23 cellular contexts compared by ENCODE assay signal in genomic region chr1:234565132-234565531, GRCh38. TPM values are rescaled to one million over a fixed set of nuclear protein-coding genes. Genes with fewer than 3 reads are reported as not detected.
A peak's percentile ranks its signal among the peaks of the same experiment; 100 is the strongest.
DNase-seq lines count a peak whose midpoint lies in the region; ATAC-seq, FAIRE-seq and TF ChIP-seq lines count a peak whose summit lies in the region.
"Had no signal": no experiment of that assay in that cellular context is flagged by ENCODE, and none has a peak within 500 bp of the region (broad histone marks: within the 10 kb centered on the region; RNA-seq: fewer than 3 reads in every experiment).

No MANE protein-coding gene starts in this region.

- H3K36me3 ChIP-seq in K562 (ENCODE audit: control insufficient read depth, insufficient read depth, low read length) (no peaks in the 10 kb centered on the region), keratinocyte (ENCODE audit: control insufficient read depth in 2 of 2, extremely low read depth in 1 of 2, insufficient read depth in 2 of 2, low read length in 2 of 2) (no peaks in the 10 kb centered on the region), suprapubic skin (no peaks in the 10 kb centered on the region), Peyer's patch (no peaks in the 10 kb centered on the region)
- H3K36me3 ChIP-seq: neural progenitor cell, SJCRH30, tibial nerve had no signal

- H3K4me2 ChIP-seq in K562 (ENCODE audit: insufficient read depth, low read length): no peak overlapping the region
- peak overlapping the region; percentile 80 for H3K4me2 ChIP-seq in keratinocyte (ENCODE audit: control insufficient read depth, extremely low read depth, insufficient read depth, low read depth, low read length)
- H3K4me2 ChIP-seq: neural progenitor cell had no signal

- H4K20me1 ChIP-seq in K562 (replicated peaks; ENCODE audit: control insufficient read depth, insufficient read depth, low read length) (no peaks in the 10 kb centered on the region), keratinocyte (ENCODE audit: control insufficient read depth, extremely low read depth, insufficient read depth, low read length) (no peaks in the 10 kb centered on the region)

- POLR2A ChIA-PET in K562 (lab: Yijun Ruan, JAX): interaction anchor here (0.9 to 1.6 kb wide), 5 partner anchors 9 to 26 kb away, joined by 3 to 7 read pairs (median 5); no protein-coding TSS in a partner anchor

- H3K9ac ChIP-seq in K562 (ENCODE audit: insufficient read depth in 1 of 2, low read depth in 2 of 2, low read length in 2 of 2) (no peak overlapping the region), keratinocyte (ENCODE audit: control insufficient read depth, extremely low read depth, insufficient read depth, low read length) (peak overlapping the region; percentile 50)
- H3K9ac ChIP-seq: neural progenitor cell had no signal

- H3K79me2 ChIP-seq in K562 (ENCODE audit: control insufficient read depth, insufficient read depth, low read length): no peaks in the 10 kb centered on the region
- no peaks in the 10 kb centered on the region for H3K79me2 ChIP-seq in keratinocyte (ENCODE audit: control insufficient read depth, insufficient read depth, low read length)

- no TSS peak for BruUV-seq in K562 (replicated peaks; lab: Mats Ljungman, UMichigan)

- no peaks in the 10 kb centered on the region for H3K9me1 ChIP-seq in K562 (ENCODE audit: control insufficient read depth, insufficient read depth, low read length)
- no peaks in the 10 kb centered on the region for H3K9me1 ChIP-seq in keratinocyte (ENCODE audit: control insufficient read depth, extremely low read depth, insufficient read depth, low read length)

- no peak for TF ChIP-seq EP300 in K562 (IDR thresholded peaks at IDR 0.05; ENCODE audit: low read length)
- TF ChIP-seq EP300 in suprapubic skin (IDR thresholded peaks at IDR 0.05): no peak

- DNase-seq in NCI-H82 (lab: John Stamatoyannopoulos, UW) (peak; percentile 20), NCI-H82 treated with DMSO at 0.1 percent for 48 hours (lab: John Stamatoyannopoulos, UW; ENCODE audit: unreplicated experiment) (no peak), K562 (ENCODE audit: extremely low read depth in 1 of 4, low spot score in 3 of 4) (no peak), keratinocyte (ENCODE audit: low read depth, low spot score) (no peak), suprapubic skin (ENCODE audit: low spot score in 2 of 2) (no peak), G401 (ENCODE audit: low spot score) (no peak), Peyer's patch (no peak)
- DNase-seq: activated CD4-positive, alpha-beta T cell treated with anti-CD3 and anti-CD28 coated beads, Interleukin-2, amount 50 U/mL, for 4 hours; activated gamma-delta T cell; AML-193; CD8-positive, alpha-beta memory T cell; KBM-7; NCI-H187; NCI-H748 treated with DMSO at 0.1 percent for 48 hours; SJCRH30; stimulated activated CD4-positive, alpha-beta T cell treated with anti-CD3 and anti-CD28 coated beads, Interleukin-4, amount 100 ng/mL, for 4 hours; stimulated activated naive CD8-positive, alpha-beta T cell treated with anti-CD3 and anti-CD28 coated beads, Interleukin-15, amount 100 ng/mL, for 72 hours; T-helper 17 cell had no signal

- intact Hi-C loops in K562 (cut with micrococcal nuclease): no loop called here

- TF ChIP-seq CTCF in K562 (IDR thresholded peaks at IDR 0.05 in 2 of 3, conservative IDR thresholded peaks at IDR 0.05 in 1 of 3; ENCODE audit: insufficient read depth in 2 of 3, low read depth in 1 of 3, low read length in 3 of 3) (no peak), keratinocyte (optimal IDR thresholded peaks at IDR 0.05 in 1 of 3, IDR thresholded peaks at IDR 0.05 in 1 of 3, conservative IDR thresholded peaks at IDR 0.05 in 1 of 3; ENCODE audit: extremely low read depth in 1 of 3, insufficient read depth in 2 of 3, low read length in 3 of 3) (no peak), suprapubic skin (IDR thresholded peaks at IDR 0.05) (no peak), Peyer's patch (IDR thresholded peaks at IDR 0.05) (no peak)

- ATAC-seq in K562: peak; percentile 51; the same call in 2 of the 3 replicates
- ATAC-seq in GM18868 (IDR thresholded peaks at IDR 0.05; ENCODE audit: unreplicated experiment): no peak
- ATAC-seq: T-helper 17 cell, WTC11 had no signal

- CTCF ChIA-PET in K562 (lab: Yijun Ruan, JAX; ENCODE audit: low intra/inter-chr PET ratio): no interaction called here

- FAIRE-seq in K562 (lab: Jason Lieb, UNC): no peak
- FAIRE-seq in keratinocyte (lab: Jason Lieb, UNC): peak; percentile 36

- H2AFZ ChIP-seq in K562 (ENCODE audit: low read depth, low read length) (no peak overlapping the region), keratinocyte (ENCODE audit: control insufficient read depth, low read length) (no peak overlapping the region)
- H2AFZ ChIP-seq: neural progenitor cell had no signal

- TF ChIP-seq POLR2A in K562 (conservative IDR thresholded peaks at IDR 0.05) (no peak), suprapubic skin (IDR thresholded peaks at IDR 0.05) (no peak), Peyer's patch (IDR thresholded peaks at IDR 0.05) (no peak)

- WGBS in K562 (ENCODE audit: insufficient coverage, low coverage, missing lambda C conversion rate): 76% methylated on average over 2 of the region's 2 CpGs
- 78% methylated on average over 2 of the region's 2 CpGs for WGBS in suprapubic skin

- H3K4me1 ChIP-seq in K562 (replicated peaks in 1 of 2; ENCODE audit: control insufficient read depth in 2 of 2, insufficient read depth in 2 of 2, low read length in 2 of 2): no peaks in the 10 kb centered on the region; a peak in 1 of 5 replicates
- peaks cover 33% of the 10 kb centered on the region for H3K4me1 ChIP-seq in keratinocyte (ENCODE audit: control insufficient read depth, extremely low read depth, insufficient read depth, low read length)
- peaks cover 22% of the 10 kb centered on the region for H3K4me1 ChIP-seq in suprapubic skin
- H3K4me1 ChIP-seq in Peyer's patch: no peaks in the 10 kb centered on the region
- H3K4me1 ChIP-seq: neural progenitor cell, SJCRH30 had no signal

- H3K27me3 ChIP-seq in K562 (ENCODE audit: control insufficient read depth in 2 of 2, insufficient read depth in 2 of 2, low read length in 2 of 2) (no peaks in the 10 kb centered on the region), keratinocyte (ENCODE audit: control insufficient read depth, extremely low read depth, insufficient read depth, low read length) (no peaks in the 10 kb centered on the region), suprapubic skin (no peaks in the 10 kb centered on the region), Peyer's patch (no peaks in the 10 kb centered on the region)
- H3K27me3 ChIP-seq: neural progenitor cell, SJCRH30, tibial nerve had no signal

- in situ Hi-C loops in K562 (cut with MboI) (no loop called here), G401 (cut with HindIII; ENCODE audit: low sequenced_read_pairs) (no loop called here)

- H3K4me3 ChIP-seq in K562: no peak overlapping the region
- peak overlapping the region in 2 of 3 experiments; percentile 15 to 31 for H3K4me3 ChIP-seq in keratinocyte (ENCODE audit: control insufficient read depth in 2 of 3, extremely low read depth in 1 of 3, insufficient read depth in 2 of 3, low read depth in 1 of 3, low read length in 3 of 3)
- H3K4me3 ChIP-seq in suprapubic skin: no peak overlapping the region
- H3K4me3 ChIP-seq in Peyer's patch: no peak overlapping the region
- H3K4me3 ChIP-seq: neural progenitor cell, SJCRH30, tibial nerve had no signal

- H3K27ac ChIP-seq in K562 (ENCODE audit: extremely low read depth, low read depth, low read length) (no peak overlapping the region), keratinocyte (ENCODE audit: control insufficient read depth, insufficient read depth, low read length) (peak overlapping the region; percentile 91), suprapubic skin (peak overlapping the region; percentile 67), Peyer's patch (no peak overlapping the region)
- H3K27ac ChIP-seq: 22Rv1, neural progenitor cell, SJCRH30, tibial nerve had no signal

- dilution Hi-C loops in keratinocyte (cut with MboI; ENCODE audit: extremely low pct_ligation_motif_present, low sequenced_read_pairs): no loop called here

- no peaks in the 10 kb centered on the region for H3K9me3 ChIP-seq in K562 (replicated peaks; ENCODE audit: control insufficient read depth, insufficient read depth, low read depth, low read length)
- H3K9me3 ChIP-seq in keratinocyte (ENCODE audit: control insufficient read depth, low read depth, low read length): no peaks in the 10 kb centered on the region
- no peaks in the 10 kb centered on the region for H3K9me3 ChIP-seq in suprapubic skin
- no peaks in the 10 kb centered on the region for H3K9me3 ChIP-seq in Peyer's patch
- H3K9me3 ChIP-seq: SJCRH30, tibial nerve had no signal

- TF ChIP-seq RAD21 in K562 (CRISPR knock-in tag; conservative IDR thresholded peaks at IDR 0.05 in 1 of 2, IDR thresholded peaks at IDR 0.05 in 1 of 2): no peak

RNA-seq across cellular contexts. Expression of gene IRF2BP2, which starts 44.8 kb away (rescaled TPM):
- total RNA-seq in K562 (2011; cell fraction: chromatin; rRNA removed; ENCODE audit: low replicate concordance): 23.6 and 29.2 TPM in 2 replicates
- total RNA-seq in K562 (2011; cell fraction: nucleolus; rRNA removed): 17.0 and 26.0 TPM in 2 replicates
- total RNA-seq in K562 (2011; cell fraction: nucleoplasm; rRNA removed): 17.2 and 26.8 TPM in 2 replicates
- 24.4 and 38.8 TPM in 2 replicates for total RNA-seq in K562 (2014; rRNA removed)
- 18.4 and 22.1 TPM in 2 replicates for total RNA-seq in K562 (2014; rRNA removed; fragmentation: Illumina TruSeq; extraction: Trizol)
- 35.3 and 39.1 TPM in 2 replicates for total RNA-seq in K562 (2015; rRNA removed; fragmentation: Illumina TruSeq; extraction: Trizol)
- total RNA-seq in K562 (2021): 68.4 and 68.6 TPM in 2 replicates
- polyA plus RNA-seq in K562 (2011; rRNA removed): 7.7 and 18.0 TPM in 2 replicates
- 12.4 and 22.0 TPM in 2 replicates for polyA plus RNA-seq in K562 (2011; cell fraction: cytosol; rRNA removed)
- 73.6 and 97.0 TPM in 2 replicates for polyA plus RNA-seq in K562 (2011; cell fraction: nucleus; rRNA removed)
- polyA plus RNA-seq in K562 (2012): 38.3 and 116 TPM in 2 replicates
- polyA plus RNA-seq in K562 (2014; fragmentation: Illumina TruSeq; extraction: Trizol): 47.0 and 60.0 TPM in 2 replicates
- 10 to 100 TPM; 11.4 to 18.2 TPM for polyA plus RNA-seq in K562 (2014; fragmentation: Nextera tagmentation; extraction: Ambion mirVana)
- 19.0 and 30.4 TPM in 2 replicates for polyA plus RNA-seq in K562 (2014; rRNA removed)
- 10.8 and 16.9 TPM in 2 replicates for polyA minus RNA-seq in K562 (2011; rRNA and poly(A)+ RNA removed)
- 43.5 and 61.6 TPM in 2 replicates for polyA minus RNA-seq in K562 (2011; cell fraction: cytosol; rRNA and poly(A)+ RNA removed)
- 22.5 and 41.3 TPM in 2 replicates for polyA minus RNA-seq in K562 (2011; cell fraction: nucleus; rRNA and poly(A)+ RNA removed)
- 29.9 to 59.7 TPM (median 40.2 TPM) in 3 replicates for polyA plus RNA-seq in keratinocyte
- polyA plus RNA-seq in keratinocyte (2011; ENCODE audit: low read depth): 22.8 TPM
- 31.4 and 43.0 TPM in 2 replicates for polyA plus RNA-seq in keratinocyte (2011; cell fraction: cytosol; rRNA removed)
- polyA plus RNA-seq in keratinocyte (2011; cell fraction: nucleus; rRNA removed): 108 and 150 TPM in 2 replicates
- 67.8 and 84.7 TPM in 2 replicates for polyA plus RNA-seq in keratinocyte (2012; ENCODE audit: low replicate concordance)
- 53.6 to 120 TPM (median 53.7 TPM) in 3 replicates for polyA minus RNA-seq in keratinocyte
- 87.9 TPM for polyA minus RNA-seq in keratinocyte (2011; cell fraction: cytosol; rRNA and poly(A)+ RNA removed)
- polyA minus RNA-seq in keratinocyte (2011; cell fraction: nucleus; rRNA and poly(A)+ RNA removed): 76.1 and 79.2 TPM in 2 replicates
- total RNA-seq in suprapubic skin: 100 to 1,000 TPM; 129 to 195 (median 159) TPM
- 41.1 and 44.7 TPM in 2 replicates for total RNA-seq in G401 (2014; rRNA removed; shearing (Covaris generic))
- 10 to 100 TPM; 73.4 to 99.6 (median 86.5) TPM for total RNA-seq in Peyer's patch

Comparison
In these comparisons a context has a peak if more than half of its experiments do, and no peak if none do; other contexts are left out.
1. H3K27ac ChIP-seq: peak in keratinocyte (single experiment) and suprapubic skin (single experiment); none in K562 (single experiment) and Peyer's patch (0 of 4).
2. H3K4me3 ChIP-seq: peak in keratinocyte (2 of 3); none in K562 (single experiment), suprapubic skin (single experiment) and Peyer's patch (0 of 4).